In the genomic region with DNA sequence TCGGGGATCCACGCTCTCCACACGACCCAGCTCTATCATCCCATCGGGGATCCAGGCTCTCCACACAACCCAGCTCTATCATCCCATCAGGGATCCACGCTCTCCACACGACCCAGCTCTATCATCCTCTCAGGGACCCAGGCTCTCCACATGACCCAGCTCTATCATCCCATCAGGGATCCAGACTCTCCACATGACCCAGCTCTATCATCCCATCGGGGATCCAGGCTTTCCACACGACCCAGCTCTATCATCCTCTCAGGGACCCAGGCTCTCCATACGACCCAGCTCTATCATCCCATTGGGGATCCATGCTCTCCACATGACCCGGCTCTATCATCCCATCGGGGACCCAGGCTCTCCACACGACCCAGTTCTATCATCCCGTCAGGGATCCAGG, we compare ENCODE assay signal across 14 cellular contexts. TPM values are rescaled to one million over a fixed set of nuclear protein-coding genes. Genes with fewer than 3 reads are reported as not detected.
DNase-seq lines count a peak whose midpoint lies in the region; FAIRE-seq and TF ChIP-seq lines count a peak whose summit lies in the region.
"Not testable (repeated sequence)": the region's sequence is repeated elsewhere in the genome, so short reads cannot be mapped to it uniquely, and the experiment has no call there.
"Had no signal": no experiment of that assay in that cellular context is flagged by ENCODE, and none has a peak within 500 bp of the region (broad histone marks: within the 10 kb centered on the region; RNA-seq: fewer than 3 reads in every experiment).

No MANE protein-coding gene starts in this region.

- H3K36me3 Mint-ChIP-seq in CD8-positive, alpha-beta memory T cell; activated naive CD4-positive, alpha-beta T cell treated with anti-CD3 and anti-CD28 coated beads, Interleukin-2, amount 50 U/mL, for 24 hours; mesothelial cell of epicardium; neural progenitor cell; type B pancreatic cell: not testable (repeated sequence)
- H3K36me3 Mint-ChIP-seq in T-helper 1 cell treated with Interleukin-12 subunit alpha and Interleukin-12 subunit beta and Interleukin-4 antibody, amounts not matched to agents 30 μg/mL and 1 μg/mL, for 36 hours (ENCODE audit: low read depth): peaks cover 13% of the 10 kb centered on the region
- peaks cover 17% of the 10 kb centered on the region for H3K36me3 Mint-ChIP-seq in activated CD4-positive, alpha-beta memory T cell treated with anti-CD3 and anti-CD28 coated beads, Interleukin-2, amount 10 ng/mL, durations not matched to agents 7 days and 5 days (ENCODE audit: low read depth)

- H3K4me1 ChIP-seq in CD8-positive, alpha-beta memory T cell (ENCODE audit: insufficient read depth, low read length); neural progenitor cell: not testable (repeated sequence)

- TF ChIP-seq CTCF in bronchial epithelial cell (IDR thresholded peaks at IDR 0.05; ENCODE audit: insufficient read depth, low read length, severe bottlenecking); mesothelial cell of epicardium (IDR thresholded peaks at IDR 0.05; ENCODE audit: unreplicated experiment); neural progenitor cell (IDR thresholded peaks at IDR 0.05); type B pancreatic cell (conservative IDR thresholded peaks at IDR 0.05): not testable (repeated sequence)

- H3K4me3 Mint-ChIP-seq in CD8-positive, alpha-beta memory T cell; T-helper 1 cell treated with Interleukin-12 subunit alpha and Interleukin-12 subunit beta and Interleukin-4 antibody, amounts not matched to agents 30 μg/mL and 1 μg/mL, for 36 hours; activated CD4-positive, alpha-beta memory T cell treated with anti-CD3 and anti-CD28 coated beads, Interleukin-2, amount 10 ng/mL, durations not matched to agents 7 days and 5 days; activated naive CD4-positive, alpha-beta T cell treated with anti-CD3 and anti-CD28 coated beads, Interleukin-2, amount 50 U/mL, for 24 hours; mesothelial cell of epicardium; type B pancreatic cell: not testable (repeated sequence)
- peak overlapping the region; percentile 51 for H3K4me3 Mint-ChIP-seq in neural progenitor cell

- H3K79me2 ChIP-seq in neural progenitor cell (ENCODE audit: low read depth): not testable (repeated sequence)

- H3K9ac ChIP-seq in neural progenitor cell: not testable (repeated sequence)

- not testable (repeated sequence) for H3K27me3 Mint-ChIP-seq in CD8-positive, alpha-beta memory T cell; T-helper 1 cell treated with Interleukin-12 subunit alpha and Interleukin-12 subunit beta and Interleukin-4 antibody, amounts not matched to agents 30 μg/mL and 1 μg/mL, for 36 hours (ENCODE audit: low read depth); activated CD4-positive, alpha-beta memory T cell treated with anti-CD3 and anti-CD28 coated beads, Interleukin-2, amount 10 ng/mL, durations not matched to agents 7 days and 5 days; activated naive CD4-positive, alpha-beta T cell treated with anti-CD3 and anti-CD28 coated beads, Interleukin-2, amount 50 U/mL, for 24 hours; mesothelial cell of epicardium (ENCODE audit: low read depth); type B pancreatic cell
- peaks cover 29% of the 10 kb centered on the region for H3K27me3 Mint-ChIP-seq in neural progenitor cell (ENCODE audit: insufficient read depth, low read depth)

- not testable (repeated sequence) for H3K27me3 ChIP-seq in CD8-positive, alpha-beta memory T cell (ENCODE audit: insufficient read depth, low read length, poor library complexity, severe bottlenecking); bronchial epithelial cell (ENCODE audit: control insufficient read depth, insufficient read depth, low read length); neural progenitor cell

- not testable (repeated sequence) for H3K4me1 Mint-ChIP-seq in CD8-positive, alpha-beta memory T cell; T-helper 1 cell treated with Interleukin-12 subunit alpha and Interleukin-12 subunit beta and Interleukin-4 antibody, amounts not matched to agents 30 μg/mL and 1 μg/mL, for 36 hours (ENCODE audit: low read depth); activated CD4-positive, alpha-beta memory T cell treated with anti-CD3 and anti-CD28 coated beads, Interleukin-2, amount 10 ng/mL, durations not matched to agents 7 days and 5 days; activated naive CD4-positive, alpha-beta T cell treated with anti-CD3 and anti-CD28 coated beads, Interleukin-2, amount 50 U/mL, for 24 hours; mesothelial cell of epicardium; neural progenitor cell; type B pancreatic cell (ENCODE audit: unreplicated experiment)

- not testable (repeated sequence) for H3K27ac ChIP-seq in CD8-positive, alpha-beta memory T cell (ENCODE audit: low read depth, low read length); neural progenitor cell

- H3K9me3 ChIP-seq in CD8-positive, alpha-beta memory T cell (ENCODE audit: low read length); neural progenitor cell (ENCODE audit: low read depth): not testable (repeated sequence)

- not testable (repeated sequence) for H2AFZ ChIP-seq in neural progenitor cell (replicated peaks)

- not testable (repeated sequence) for H3K4me3 ChIP-seq in CD8-positive, alpha-beta memory T cell (ENCODE audit: low read length); bronchial epithelial cell (ENCODE audit: low read depth, low read length); neural progenitor cell

- POLR2A ChIA-PET in CD8-positive, alpha-beta memory T cell (lab: Charles Lee); activated CD4-positive, alpha-beta memory T cell treated with anti-CD3 and anti-CD28 coated beads, Interleukin-2, amount 10 ng/mL, durations not matched to agents 7 days and 5 days (lab: Charles Lee): not testable (repeated sequence)

- DNase-seq in CD8-positive, alpha-beta memory T cell; activated CD4-positive, alpha-beta memory T cell treated with anti-CD3 and anti-CD28 coated beads, Interleukin-2, amount 10 ng/mL, durations not matched to agents 7 days and 5 days; bronchial epithelial cell (ENCODE audit: low read depth); mesothelial cell of epicardium (ENCODE audit: low spot score in 2 of 2, unreplicated experiment in 2 of 2); neural progenitor cell (ENCODE audit: low spot score); type B pancreatic cell (ENCODE audit: extremely low spot score, unreplicated experiment): not testable (repeated sequence)

- CTCF ChIA-PET in CD8-positive, alpha-beta memory T cell (lab: Charles Lee): interaction anchor here (0.6 kb wide), 1 partner anchor 13 kb away, joined by 3 read pairs; no protein-coding TSS in a partner anchor
- CTCF ChIA-PET in activated CD4-positive, alpha-beta memory T cell treated with anti-CD3 and anti-CD28 coated beads, Interleukin-2, amount 10 ng/mL, durations not matched to agents 7 days and 5 days (lab: Charles Lee): not testable (repeated sequence)

- FAIRE-seq in bronchial epithelial cell (lab: Jason Lieb, UNC): peak; percentile 32

- peak overlapping the region in 6 of 8 donors; percentile 58 to 86 (median 74) for H3K27ac Mint-ChIP-seq in CD8-positive, alpha-beta memory T cell
- H3K27ac Mint-ChIP-seq in T-helper 1 cell treated with Interleukin-12 subunit alpha and Interleukin-12 subunit beta and Interleukin-4 antibody, amounts not matched to agents 30 μg/mL and 1 μg/mL, for 36 hours: peak overlapping the region; percentile 70
- H3K27ac Mint-ChIP-seq in activated CD4-positive, alpha-beta memory T cell treated with anti-CD3 and anti-CD28 coated beads, Interleukin-2, amount 10 ng/mL, durations not matched to agents 7 days and 5 days: peak overlapping the region; percentile 12
- H3K27ac Mint-ChIP-seq in activated naive CD4-positive, alpha-beta T cell treated with anti-CD3 and anti-CD28 coated beads, Interleukin-2, amount 50 U/mL, for 24 hours: peak overlapping the region; percentile 70
- peak overlapping the region; percentile 53 for H3K27ac Mint-ChIP-seq in mesothelial cell of epicardium
- H3K27ac Mint-ChIP-seq in neural progenitor cell: peak overlapping the region; percentile 1
- peak overlapping the region; percentile 29 for H3K27ac Mint-ChIP-seq in type B pancreatic cell

- H3K36me3 ChIP-seq in CD8-positive, alpha-beta memory T cell (ENCODE audit: insufficient read depth, low read length); bronchial epithelial cell (ENCODE audit: control insufficient read depth, insufficient read depth, low read length); neural progenitor cell: not testable (repeated sequence)

- peaks cover 15% of the 10 kb centered on the region for H3F3A ChIP-seq in neural progenitor cell (ENCODE audit: low read depth)

- H3K4me2 ChIP-seq in neural progenitor cell: not testable (repeated sequence)

- not testable (repeated sequence) for H4K20me1 ChIP-seq in neural progenitor cell (ENCODE audit: low read depth)

- peaks cover 5 to 15% (median 13%) of the 10 kb centered on the region in 5 donors for H3K9me3 Mint-ChIP-seq in CD8-positive, alpha-beta memory T cell
- H3K9me3 Mint-ChIP-seq in T-helper 1 cell treated with Interleukin-12 subunit alpha and Interleukin-12 subunit beta and Interleukin-4 antibody, amounts not matched to agents 30 μg/mL and 1 μg/mL, for 36 hours: peaks cover 26% of the 10 kb centered on the region
- H3K9me3 Mint-ChIP-seq in activated CD4-positive, alpha-beta memory T cell treated with anti-CD3 and anti-CD28 coated beads, Interleukin-2, amount 10 ng/mL, durations not matched to agents 7 days and 5 days: peaks cover 18% of the 10 kb centered on the region
- H3K9me3 Mint-ChIP-seq in activated naive CD4-positive, alpha-beta T cell treated with anti-CD3 and anti-CD28 coated beads, Interleukin-2, amount 50 U/mL, for 24 hours: peaks cover 16% of the 10 kb centered on the region
- H3K9me3 Mint-ChIP-seq in mesothelial cell of epicardium (peaks cover 25% of the 10 kb centered on the region), neural progenitor cell (peaks cover 30% of the 10 kb centered on the region), type B pancreatic cell (peaks cover 13% of the 10 kb centered on the region)

RNA-seq across cellular contexts. Expression of gene TTLL10, which starts 21.2 kb away (rescaled TPM):
- not detected for total RNA-seq in CD8-positive, alpha-beta memory T cell
- not detected for polyA plus RNA-seq in CD8-positive, alpha-beta memory T cell
- not detected for total RNA-seq in activated CD4-positive, alpha-beta memory T cell treated with anti-CD3 and anti-CD28 coated beads, Interleukin-2, amount 10 ng/mL, durations not matched to agents 7 days and 5 days
- total RNA-seq in bronchial epithelial cell: not detected in 2 replicates
- 0.32 to 0.47 TPM in 2 of 3 replicates, not detected in the other for total RNA-seq in mesothelial cell of epicardium
- total RNA-seq in neural progenitor cell (ENCODE audit: low replicate concordance): 0.22 TPM in 1 of 2 replicates, not detected in the other
- 0.88 and 1.4 TPM in 2 replicates for total RNA-seq in type B pancreatic cell (ENCODE audit: low replicate concordance)
- total RNA-seq: A673, HepG2, OCI-LY7 had no signal
- polyA plus RNA-seq: BJ, GM23338, HepG2 had no signal

RNA-seq across cellular contexts. Expression of gene C1orf159, which starts 36.5 kb away (rescaled TPM):
- total RNA-seq in CD8-positive, alpha-beta memory T cell: 10 to 100 TPM; 18.7 to 20.8 TPM
- polyA plus RNA-seq in CD8-positive, alpha-beta memory T cell: 7.9 TPM
- total RNA-seq in activated CD4-positive, alpha-beta memory T cell treated with anti-CD3 and anti-CD28 coated beads, Interleukin-2, amount 10 ng/mL, durations not matched to agents 7 days and 5 days: 10 to 100 TPM; 18.6 to 19.9 TPM
- total RNA-seq in bronchial epithelial cell (5.9 and 8.2 TPM in 2 replicates), mesothelial cell of epicardium (28.4 to 32.8 TPM (median 31.8 TPM) in 3 replicates), neural progenitor cell (ENCODE audit: low replicate concordance) (8.0 and 24.0 TPM in 2 replicates), type B pancreatic cell (ENCODE audit: low replicate concordance) (20.0 and 21.2 TPM in 2 replicates)

RNA-seq across cellular contexts. Expression of gene TNFRSF18, which starts 54.0 kb away (rescaled TPM):
- total RNA-seq in CD8-positive, alpha-beta memory T cell: 10 to 100 TPM; 91.0 to 97.1 TPM
- polyA plus RNA-seq in CD8-positive, alpha-beta memory T cell: 2.0 TPM
- 100 to 1,000 TPM; 115 to 116 TPM for total RNA-seq in activated CD4-positive, alpha-beta memory T cell treated with anti-CD3 and anti-CD28 coated beads, Interleukin-2, amount 10 ng/mL, durations not matched to agents 7 days and 5 days
- total RNA-seq in bronchial epithelial cell: 1.7 TPM in 1 of 2 replicates, not detected in the other
- total RNA-seq in mesothelial cell of epicardium: 0.51 to 1.2 TPM (median 0.93 TPM) in 3 replicates
- not detected in 2 replicates for total RNA-seq in neural progenitor cell (ENCODE audit: low replicate concordance)
- total RNA-seq in type B pancreatic cell (ENCODE audit: low replicate concordance): 0.38 TPM in 1 of 2 replicates, not detected in the other
- total RNA-seq: HepG2, HT-29, OCI-LY7 had no signal
- polyA plus RNA-seq: HepG2 had no signal

Comparison
In these comparisons a context has a peak if more than half of its experiments do, and no peak if none do; other contexts are left out.
1. H3K27ac Mint-ChIP-seq: peak in every context shown above with its lines; median percentile 74 in CD8-positive, alpha-beta memory T cell; 70 in T-helper 1 cell treated with Interleukin-12 subunit alpha and Interleukin-12 subunit beta and Interleukin-4 antibody, amounts not matched to agents 30 μg/mL and 1 μg/mL, for 36 hours; 70 in activated naive CD4-positive, alpha-beta T cell treated with anti-CD3 and anti-CD28 coated beads, Interleukin-2, amount 50 U/mL, for 24 hours; 53 in mesothelial cell of epicardium; 29 in type B pancreatic cell; 12 in activated CD4-positive, alpha-beta memory T cell treated with anti-CD3 and anti-CD28 coated beads, Interleukin-2, amount 10 ng/mL, durations not matched to agents 7 days and 5 days; 1 in neural progenitor cell.
2. RNA of gene TNFRSF18, which starts 54.0 kb away (total RNA-seq): 115 to 116 TPM in activated CD4-positive, alpha-beta memory T cell treated with anti-CD3 and anti-CD28 coated beads, Interleukin-2, amount 10 ng/mL, durations not matched to agents 7 days and 5 days and 91.0 to 97.1 TPM in CD8-positive, alpha-beta memory T cell; 0.51 to 1.2 TPM in mesothelial cell of epicardium, 0.38 TPM in type B pancreatic cell, 1.7 TPM in bronchial epithelial cell and not detected in neural progenitor cell; every median in the first group is over 10 times any median in the second.